In the genomic region with DNA sequence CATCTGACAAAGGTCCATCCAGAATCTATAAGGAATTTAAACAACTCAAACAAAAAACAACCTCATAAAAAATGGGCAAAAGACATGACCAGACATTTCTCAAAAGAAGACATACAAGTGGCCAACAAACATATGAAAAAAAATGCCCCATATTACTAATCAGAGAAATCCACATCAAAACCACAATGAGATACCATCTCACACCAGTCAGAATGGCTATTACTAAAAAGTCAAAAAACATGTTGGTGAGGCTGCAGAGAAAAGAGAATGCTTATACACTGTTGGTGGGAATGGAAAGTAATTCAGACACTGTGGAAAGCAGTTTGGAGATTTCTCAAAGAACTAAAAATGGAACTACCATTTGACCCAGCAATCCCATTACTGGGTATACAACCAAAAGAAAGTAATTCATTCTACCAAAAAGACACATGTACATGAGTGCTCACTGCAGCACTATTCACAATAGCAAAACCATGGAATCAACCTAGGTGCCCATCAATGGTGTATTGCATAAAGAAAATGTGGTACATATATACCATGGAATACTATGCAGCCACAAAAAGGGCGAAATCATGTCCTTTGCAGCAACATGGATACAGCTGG, we compare ENCODE assay signal across 7 cellular contexts.
A peak's percentile ranks its signal among the peaks of the same experiment; 100 is the strongest.
DNase-seq lines count a peak whose midpoint lies in the region; ATAC-seq, FAIRE-seq and TF ChIP-seq lines count a peak whose summit lies in the region.
"Not testable (repeated sequence)": the region's sequence is repeated elsewhere in the genome, so short reads cannot be mapped to it uniquely, and the experiment has no call there.

No MANE protein-coding gene starts in this region.

- FAIRE-seq in bronchial epithelial cell (lab: Jason Lieb, UNC) = not testable (repeated sequence)
- FAIRE-seq in keratinocyte (lab: Jason Lieb, UNC) = peak; percentile 17

- H3K9me3 ChIP-seq in HEK293 (ENCODE audit: control insufficient read depth, insufficient read depth, low read depth, low read length); SK-N-SH; keratinocyte (ENCODE audit: control insufficient read depth, low read depth, low read length): not testable (repeated sequence)

- not testable (repeated sequence) for H3K4me3 Mint-ChIP-seq in activated T-helper 17 cell treated with anti-CD3 and anti-CD28 coated beads, Interleukin-2, amount 50 U/mL, for 72 hours

- H3K4me1 ChIP-seq in HEK293 (ENCODE audit: control insufficient read depth, insufficient read depth, low read length) = not testable (repeated sequence)
- H3K4me1 ChIP-seq in SK-N-SH (ENCODE audit: control insufficient read depth in 1 of 2, insufficient read depth in 2 of 2, low read depth in 1 of 2, low read length in 1 of 2) = peaks cover 0 to 19% of the 10 kb centered on the region in 2 experiments; a peak in 3 of 4 replicates
- H3K4me1 ChIP-seq in keratinocyte (ENCODE audit: control insufficient read depth, extremely low read depth, insufficient read depth, low read length) = peaks cover 20% of the 10 kb centered on the region

- H3K27me3 Mint-ChIP-seq in activated T-helper 17 cell treated with anti-CD3 and anti-CD28 coated beads, Interleukin-2, amount 50 U/mL, for 72 hours = not testable (repeated sequence)

- not testable (repeated sequence) for H3K36me3 Mint-ChIP-seq in activated T-helper 17 cell treated with anti-CD3 and anti-CD28 coated beads, Interleukin-2, amount 50 U/mL, for 72 hours (ENCODE audit: low read depth)

- not testable (repeated sequence) for H3K9me2 ChIP-seq in SK-N-SH

- POLR2A ChIA-PET in HEK293 (lab: Yijun Ruan, JAX); SK-N-SH (lab: Yijun Ruan, JAX): not testable (repeated sequence)

- H3K4me3 ChIP-seq in HEK293 (ENCODE audit: low read depth, low read length); SK-N-SH (ENCODE audit: low read depth in 2 of 2, low read length in 1 of 2); bronchial epithelial cell (ENCODE audit: low read depth, low read length); keratinocyte (ENCODE audit: control insufficient read depth in 2 of 3, extremely low read depth in 1 of 3, insufficient read depth in 2 of 3, low read depth in 1 of 3, low read length in 3 of 3): not testable (repeated sequence)

- not testable (repeated sequence) for TF ChIP-seq EP300 in SK-N-SH (IDR thresholded peaks at IDR 0.05; ENCODE audit: borderline replicate concordance in 1 of 2, low read depth in 1 of 2, low read length in 1 of 2)

- not testable (repeated sequence) for H3K27me3 ChIP-seq in SK-N-SH (ENCODE audit: insufficient read depth); bronchial epithelial cell (ENCODE audit: control insufficient read depth, insufficient read depth, low read length); keratinocyte (ENCODE audit: control insufficient read depth, extremely low read depth, insufficient read depth, low read length)

- H3K9me1 ChIP-seq in keratinocyte (ENCODE audit: control insufficient read depth, extremely low read depth, insufficient read depth, low read length) = not testable (repeated sequence)

- H3K9me3 Mint-ChIP-seq in activated T-helper 17 cell treated with anti-CD3 and anti-CD28 coated beads, Interleukin-2, amount 50 U/mL, for 72 hours = not testable (repeated sequence)

- H3K9ac ChIP-seq in SK-N-SH; keratinocyte (ENCODE audit: control insufficient read depth, extremely low read depth, insufficient read depth, low read length): not testable (repeated sequence)

- not testable (repeated sequence) for H2AFZ ChIP-seq in SK-N-SH (ENCODE audit: low read depth); keratinocyte (ENCODE audit: control insufficient read depth, low read length)

- H3K27ac Mint-ChIP-seq in activated T-helper 17 cell treated with anti-CD3 and anti-CD28 coated beads, Interleukin-2, amount 50 U/mL, for 72 hours = not testable (repeated sequence)

- dilution Hi-C loops in keratinocyte (cut with MboI; ENCODE audit: extremely low pct_ligation_motif_present, low sequenced_read_pairs) = not testable (repeated sequence)

- H3K36me3 ChIP-seq in HEK293 (ENCODE audit: control insufficient read depth in 2 of 2, insufficient read depth in 1 of 2, low read length in 2 of 2); SK-N-SH (replicated peaks in 1 of 2; ENCODE audit: control insufficient read depth in 1 of 2, insufficient read depth in 2 of 2, low read length in 1 of 2); bronchial epithelial cell (ENCODE audit: control insufficient read depth, insufficient read depth, low read length); keratinocyte (ENCODE audit: control insufficient read depth in 2 of 2, extremely low read depth in 1 of 2, insufficient read depth in 2 of 2, low read length in 2 of 2): not testable (repeated sequence)

- CTCF ChIA-PET in HEK293 (lab: Yijun Ruan, JAX); SK-N-SH (lab: Yijun Ruan, JAX): not testable (repeated sequence)

- not testable (repeated sequence) for TF ChIP-seq CTCF in HEK293 (tag by site-specific recombination; IDR thresholded peaks at IDR 0.05); SK-N-SH (IDR thresholded peaks at IDR 0.05); bronchial epithelial cell (IDR thresholded peaks at IDR 0.05; ENCODE audit: insufficient read depth, low read length, severe bottlenecking); keratinocyte (optimal IDR thresholded peaks at IDR 0.05 in 1 of 3, IDR thresholded peaks at IDR 0.05 in 1 of 3, conservative IDR thresholded peaks at IDR 0.05 in 1 of 3; ENCODE audit: extremely low read depth in 1 of 3, insufficient read depth in 2 of 3, low read length in 3 of 3)

- H4K20me1 ChIP-seq in SK-N-SH (ENCODE audit: insufficient read depth); keratinocyte (ENCODE audit: control insufficient read depth, extremely low read depth, insufficient read depth, low read length): not testable (repeated sequence)

- 15% methylated on average over 1 of the region's 1 CpG for WGBS in SK-N-SH (ENCODE audit: low lambda C conversion rate)

- not testable (repeated sequence) for TF ChIP-seq RAD21 in SK-N-SH (IDR thresholded peaks at IDR 0.05; ENCODE audit: low read length)

- not testable (repeated sequence) for H3K79me2 ChIP-seq in SK-N-SH (ENCODE audit: insufficient read depth); keratinocyte (ENCODE audit: control insufficient read depth, insufficient read depth, low read length)

- not testable (repeated sequence) for H3K4me1 Mint-ChIP-seq in activated T-helper 17 cell treated with anti-CD3 and anti-CD28 coated beads, Interleukin-2, amount 50 U/mL, for 72 hours

- peaks cover 22% of the 10 kb centered on the region for H3F3A ChIP-seq in SK-N-SH (replicated peaks; ENCODE audit: insufficient read depth)

- DNase-seq in EL = peak; percentile 29
- peak; percentile 29 for DNase-seq in LHCN-M2 (ENCODE audit: low read depth)
- not testable (repeated sequence) for DNase-seq in SK-N-SH; keratinocyte (ENCODE audit: low read depth, low spot score)
- DNase-seq in bronchial epithelial cell (ENCODE audit: low read depth) = peak; percentile 28

- H3K4me2 ChIP-seq in SK-N-SH; keratinocyte (ENCODE audit: control insufficient read depth, extremely low read depth, insufficient read depth, low read depth, low read length): not testable (repeated sequence)

- H3K27ac ChIP-seq in HEK293 (ENCODE audit: extremely low read depth, low read depth, low read length); SK-N-SH (ENCODE audit: low read depth in 2 of 2, low read length in 1 of 2); keratinocyte (ENCODE audit: control insufficient read depth, insufficient read depth, low read length): not testable (repeated sequence)

- peak; percentile 52 for ATAC-seq in activated T-helper 17 cell treated with anti-CD3 and anti-CD28 coated beads, Interleukin-2, amount 50 U/mL, for 72 hours (replicated peaks)

TF ChIP-seq in HEK293, 187 proteins besides CTCF, POLR2A, EP300 and RAD21 (continues in another document):
- 0 out of 2 replicates have a peak, but pooled peaks have one; percentile 27 for TF ChIP-seq ZNF146 (tag by site-specific recombination; IDR thresholded peaks at IDR 0.05)

TF ChIP-seq in SK-N-SH, 30 proteins besides CTCF, POLR2A, EP300 and RAD21:
- TF ChIP-seq NFIC (IDR thresholded peaks at IDR 0.05; ENCODE audit: borderline replicate concordance) = 0 out of 2 replicates have a peak, but pooled peaks have one; percentile 12
